In genomic region chr18:25229080-25229479, GRCh38 we compare ENCODE assay signal across 11 cellular contexts.
DNase-seq lines count a peak whose midpoint lies in the region; ATAC-seq and TF ChIP-seq lines count a peak whose summit lies in the region.
"Had no signal": no experiment of that assay in that cellular context is flagged by ENCODE, and none has a peak within 500 bp of the region (broad histone marks: within the 10 kb centered on the region; RNA-seq: fewer than 3 reads in every experiment).

No MANE protein-coding gene starts in this region.

- DNase-seq in DMS79 (lab: John Stamatoyannopoulos, UW) (peak; percentile 31), MG63 (peak; percentile 57), astrocyte of the cerebellum (ENCODE audit: low read depth) (peak; percentile 66), lung microvascular endothelial cell (ENCODE audit: low read depth in 2 of 2) (peak; percentile 99), NCI-H1436 (lab: John Stamatoyannopoulos, UW) (no peak)
- no peak for DNase-seq in activated CD4-positive, CD25-positive, alpha-beta regulatory T cell (lab: John Stamatoyannopoulos, UW)
- DNase-seq: naive B cell, NCI-H1436 treated with DMSO at 0.1 percent for 48 hours had no signal

- H3K27me3 ChIP-seq in MG63: no peaks in the 10 kb centered on the region

- ATAC-seq in HG02885 (IDR thresholded peaks at IDR 0.05; ENCODE audit: poor library complexity, unreplicated experiment) (no peak), GM21737 (IDR thresholded peaks at IDR 0.05; ENCODE audit: unreplicated experiment) (no peak)
- ATAC-seq: activated T-helper 17 cell treated with anti-CD3 and anti-CD28 coated beads, Interleukin-2, amount 50 U/mL, for 72 hours had no signal

- no peaks in the 10 kb centered on the region for H3K36me3 ChIP-seq in MG63

- no peak for TF ChIP-seq CTCF in astrocyte of the cerebellum (IDR thresholded peaks at IDR 0.05; ENCODE audit: low read depth, low read length, missing control alignments)

- no peaks in the 10 kb centered on the region for H3K9me3 ChIP-seq in MG63

- in situ Hi-C loops in astrocyte of the cerebellum (cut with HindIII; ENCODE audit: low sequenced_read_pairs): no loop called here

- no peak overlapping the region for H3K4me3 ChIP-seq in MG63
- H3K4me3 ChIP-seq in astrocyte of the cerebellum (ENCODE audit: low read depth, low read length): no peak overlapping the region

Comparison
In these comparisons a context has a peak if more than half of its experiments do, and no peak if none do; other contexts are left out.
1. DNase-seq: peak in DMS79 (single experiment), MG63 (single experiment), astrocyte of the cerebellum (single experiment) and lung microvascular endothelial cell (2 of 2); none in activated CD4-positive, CD25-positive, alpha-beta regulatory T cell (0 of 4) and NCI-H1436 (single experiment).